Comparison of ENCODE assay signal across 19 cellular contexts in genomic region chr12:129610601-129611120, GRCh38.
"Had no signal": no experiment of that assay in that cellular context is flagged by ENCODE, and none has a peak within 500 bp of the region (broad histone marks: within the 10 kb centered on the region; RNA-seq: fewer than 3 reads in every experiment).

No MANE protein-coding gene starts in this region.

- H3K36me3 Mint-ChIP-seq: activated CD8-positive, alpha-beta memory T cell treated with anti-CD3 and anti-CD28 coated beads, Interleukin-2, amount 10 ng/mL, durations not matched to agents 7 days and 5 days; activated naive CD4-positive, alpha-beta T cell treated with anti-CD3 and anti-CD28 coated beads, Interleukin-2, amount 50 U/mL, for 72 hours; natural killer cell; type B pancreatic cell had no signal

- H3K9me3 ChIP-seq: body of pancreas, colonic mucosa had no signal

- H3K4me1 ChIP-seq: body of pancreas, colonic mucosa had no signal

- H3K27ac Mint-ChIP-seq: activated CD8-positive, alpha-beta memory T cell treated with anti-CD3 and anti-CD28 coated beads, Interleukin-2, amount 10 ng/mL, durations not matched to agents 7 days and 5 days; activated naive CD4-positive, alpha-beta T cell treated with anti-CD3 and anti-CD28 coated beads, Interleukin-2, amount 50 U/mL, for 72 hours; natural killer cell; stimulated activated naive CD8-positive, alpha-beta T cell treated with anti-CD3 and anti-CD28 coated beads, Interleukin-15, Interleukin-2, amounts not matched to agents 100 ng/mL and 50 ng/mL, for 24 hours; type B pancreatic cell had no signal

- H3K4me3 ChIP-seq: body of pancreas, colonic mucosa, spleen had no signal

- H3K27me3 Mint-ChIP-seq: activated CD8-positive, alpha-beta memory T cell treated with anti-CD3 and anti-CD28 coated beads, Interleukin-2, amount 10 ng/mL, durations not matched to agents 7 days and 5 days; stimulated activated naive CD8-positive, alpha-beta T cell treated with anti-CD3 and anti-CD28 coated beads, Interleukin-15, Interleukin-2, amounts not matched to agents 100 ng/mL and 50 ng/mL, for 24 hours had no signal

- H3K27ac ChIP-seq: body of pancreas, colonic mucosa, spleen had no signal

- H3K4me1 Mint-ChIP-seq: activated CD8-positive, alpha-beta memory T cell treated with anti-CD3 and anti-CD28 coated beads, Interleukin-2, amount 10 ng/mL, durations not matched to agents 7 days and 5 days; natural killer cell had no signal

- H3K36me3 ChIP-seq: colonic mucosa, spleen had no signal

- DNase-seq: activated CD4-positive, alpha-beta T cell treated with anti-CD3 and anti-CD28 coated beads, Interleukin-2, amount 50 U/mL, for 48 hours; activated CD4-positive, CD25-positive, alpha-beta regulatory T cell treated with anti-CD3 and anti-CD28 coated beads, Interleukin-2, amount 50 U/mL, for 72 hours; activated CD8-positive, alpha-beta memory T cell treated with anti-CD3 and anti-CD28 coated beads, Interleukin-2, amount 10 ng/mL, durations not matched to agents 7 days and 5 days; activated effector memory CD4-positive, alpha-beta T cell treated with anti-CD3 and anti-CD28 coated beads, Interleukin-2, amount 50 U/mL, for 16 hours; activated T-cell treated with anti-CD3 and anti-CD28 coated beads, Interleukin-2, amount 50 U/mL, for 4 hours; amniotic stem cell; body of pancreas; caudate nucleus; colonic mucosa; foreskin fibroblast; hypothalamus; mesendoderm; natural killer cell; spleen had no signal

- ATAC-seq: activated CD8-positive, alpha-beta memory T cell treated with anti-CD3 and anti-CD28 coated beads, Interleukin-2, amount 10 ng/mL, durations not matched to agents 7 days and 5 days; activated naive CD4-positive, alpha-beta T cell treated with anti-CD3 and anti-CD28 coated beads, Interleukin-2, amount 50 U/mL, for 72 hours; activated T-cell treated with anti-CD3 and anti-CD28 coated beads, Interleukin-2, amount 50 U/mL, for 4 hours; body of pancreas; natural killer cell; sciatic nerve had no signal

- H3K27me3 ChIP-seq: body of pancreas, colonic mucosa, spleen had no signal

- FAIRE-seq: endothelial cell of umbilical vein had no signal

- H3K4me3 Mint-ChIP-seq: activated CD8-positive, alpha-beta memory T cell treated with anti-CD3 and anti-CD28 coated beads, Interleukin-2, amount 10 ng/mL, durations not matched to agents 7 days and 5 days; activated T-cell treated with anti-CD3 and anti-CD28 coated beads, Interleukin-2, amount 50 U/mL, for 4 hours; stimulated activated naive CD8-positive, alpha-beta T cell treated with anti-CD3 and anti-CD28 coated beads, Interleukin-15, Interleukin-2, amounts not matched to agents 100 ng/mL and 50 ng/mL, for 24 hours; type B pancreatic cell had no signal
